In the genomic region with DNA sequence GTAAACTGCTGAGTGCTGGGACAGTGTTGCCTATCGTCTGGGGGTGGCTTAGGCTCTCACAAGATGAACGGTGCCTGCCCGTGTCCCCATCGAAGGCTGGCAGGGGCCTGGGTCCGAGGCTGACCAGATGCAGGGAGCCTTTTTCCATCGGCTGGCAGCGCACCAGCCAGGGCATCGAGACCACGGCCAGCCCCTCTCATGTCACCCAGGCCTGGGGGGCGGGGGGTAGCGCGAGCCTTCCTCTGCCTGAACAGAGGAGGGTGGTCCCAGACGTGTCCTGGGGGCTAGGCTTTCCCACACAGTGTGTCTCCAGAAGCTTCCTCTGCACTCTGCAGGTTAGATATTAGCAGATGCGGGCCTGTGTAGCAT, we compare ENCODE assay signal across 1 cellular context.
TF ChIP-seq lines count a peak whose summit lies in the region.

No MANE protein-coding gene starts in this region.

TF ChIP-seq in SK-N-SH, 30 proteins besides CTCF, POLR2A, EP300 and RAD21 (continued from another document):
- TF ChIP-seq USF1 (IDR thresholded peaks at IDR 0.05; ENCODE audit: borderline replicate concordance, low read depth) (no peak), TAF1 (IDR thresholded peaks at IDR 0.05; ENCODE audit: borderline replicate concordance, low read depth, low read length) (no peak), FOXM1 (IDR thresholded peaks at IDR 0.05; ENCODE audit: low read depth) (no peak), SMC3 (IDR thresholded peaks at IDR 0.05; ENCODE audit: low read depth, low read length) (no peak)
